In the genomic region with DNA sequence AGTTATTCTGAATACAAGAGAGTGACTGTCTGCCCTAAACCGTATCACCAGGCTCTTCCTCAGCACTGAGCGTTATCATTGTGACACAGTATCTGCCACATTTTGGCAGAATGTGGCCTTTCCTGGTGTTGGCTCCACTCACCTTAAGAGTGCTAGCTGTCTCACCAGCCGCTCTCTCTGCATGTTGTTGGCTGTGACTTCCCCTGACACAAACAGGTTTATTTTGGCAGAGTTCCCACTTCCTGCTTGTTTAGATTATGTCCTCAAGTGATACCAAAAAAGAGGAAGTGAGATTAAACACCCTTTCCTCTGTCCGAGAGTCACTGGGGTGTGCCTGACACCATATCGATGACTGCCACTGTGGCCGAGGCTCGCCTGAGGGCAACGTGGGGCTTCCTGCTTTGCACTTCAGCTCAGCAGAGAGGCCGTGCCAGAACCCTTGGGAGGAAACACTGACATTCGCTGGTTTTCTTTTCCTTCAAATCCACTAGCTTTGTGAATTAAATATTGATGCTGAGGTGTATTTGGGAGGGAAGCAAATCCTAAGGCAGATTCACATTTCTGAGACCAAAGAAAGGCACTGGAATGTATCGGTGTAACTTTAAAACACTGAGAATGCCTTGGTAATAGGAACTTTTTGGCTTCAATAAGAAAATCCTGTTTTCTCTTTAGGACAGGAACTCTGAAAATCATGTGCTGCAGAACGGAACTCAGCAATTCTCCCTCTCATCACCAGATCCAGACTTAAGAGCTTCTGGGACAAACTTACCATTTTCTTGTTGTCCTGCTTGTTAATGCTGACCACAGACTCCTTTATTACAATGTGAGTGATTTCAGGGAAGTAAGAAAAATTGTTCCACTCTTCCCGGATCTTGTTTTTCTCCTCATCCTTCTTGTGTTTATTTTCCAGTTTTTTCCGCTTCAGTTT, we compare ENCODE assay signal across 1 cellular context.
TF ChIP-seq lines count a peak whose summit lies in the region.

No MANE protein-coding gene starts in this region.

TF ChIP-seq in GM12878, 131 proteins besides CTCF, POLR2A, EP300 and RAD21 (continued from another document):
- no peak for TF ChIP-seq CEBPB (IDR thresholded peaks at IDR 0.05; ENCODE audit: borderline replicate concordance in 1 of 2, low read depth in 2 of 2, low read length in 2 of 2)
- peak in 1 of 2 experiments; percentile 99; a peak in 2 of 4 replicates for TF ChIP-seq ETV6 (conservative IDR thresholded peaks at IDR 0.05 in 1 of 2, IDR thresholded peaks at IDR 0.05 in 1 of 2; ENCODE audit: borderline replicate concordance in 1 of 2, low read depth in 1 of 2)
- TF ChIP-seq, protein P1, sequence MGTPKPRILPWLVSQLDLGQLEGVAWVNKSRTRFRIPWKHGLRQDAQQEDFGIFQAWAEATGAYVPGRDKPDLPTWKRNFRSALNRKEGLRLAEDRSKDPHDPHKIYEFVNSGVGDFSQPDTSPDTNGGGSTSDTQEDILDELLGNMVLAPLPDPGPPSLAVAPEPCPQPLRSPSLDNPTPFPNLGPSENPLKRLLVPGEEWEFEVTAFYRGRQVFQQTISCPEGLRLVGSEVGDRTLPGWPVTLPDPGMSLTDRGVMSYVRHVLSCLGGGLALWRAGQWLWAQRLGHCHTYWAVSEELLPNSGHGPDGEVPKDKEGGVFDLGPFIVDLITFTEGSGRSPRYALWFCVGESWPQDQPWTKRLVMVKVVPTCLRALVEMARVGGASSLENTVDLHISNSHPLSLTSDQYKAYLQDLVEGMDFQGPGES (IDR thresholded peaks at IDR 0.05), result no peak
- peak; percentile 72; the same call in 1 of the 2 replicates for TF ChIP-seq ZBED1 (IDR thresholded peaks at IDR 0.05; ENCODE audit: borderline replicate concordance)
- TF ChIP-seq TCF7 (IDR thresholded peaks at IDR 0.05; ENCODE audit: borderline replicate concordance), result no peak
- TF ChIP-seq IRF4 (IDR thresholded peaks at IDR 0.05; ENCODE audit: low read depth, low read length), result peak; percentile 92
- TF ChIP-seq, protein P2, sequence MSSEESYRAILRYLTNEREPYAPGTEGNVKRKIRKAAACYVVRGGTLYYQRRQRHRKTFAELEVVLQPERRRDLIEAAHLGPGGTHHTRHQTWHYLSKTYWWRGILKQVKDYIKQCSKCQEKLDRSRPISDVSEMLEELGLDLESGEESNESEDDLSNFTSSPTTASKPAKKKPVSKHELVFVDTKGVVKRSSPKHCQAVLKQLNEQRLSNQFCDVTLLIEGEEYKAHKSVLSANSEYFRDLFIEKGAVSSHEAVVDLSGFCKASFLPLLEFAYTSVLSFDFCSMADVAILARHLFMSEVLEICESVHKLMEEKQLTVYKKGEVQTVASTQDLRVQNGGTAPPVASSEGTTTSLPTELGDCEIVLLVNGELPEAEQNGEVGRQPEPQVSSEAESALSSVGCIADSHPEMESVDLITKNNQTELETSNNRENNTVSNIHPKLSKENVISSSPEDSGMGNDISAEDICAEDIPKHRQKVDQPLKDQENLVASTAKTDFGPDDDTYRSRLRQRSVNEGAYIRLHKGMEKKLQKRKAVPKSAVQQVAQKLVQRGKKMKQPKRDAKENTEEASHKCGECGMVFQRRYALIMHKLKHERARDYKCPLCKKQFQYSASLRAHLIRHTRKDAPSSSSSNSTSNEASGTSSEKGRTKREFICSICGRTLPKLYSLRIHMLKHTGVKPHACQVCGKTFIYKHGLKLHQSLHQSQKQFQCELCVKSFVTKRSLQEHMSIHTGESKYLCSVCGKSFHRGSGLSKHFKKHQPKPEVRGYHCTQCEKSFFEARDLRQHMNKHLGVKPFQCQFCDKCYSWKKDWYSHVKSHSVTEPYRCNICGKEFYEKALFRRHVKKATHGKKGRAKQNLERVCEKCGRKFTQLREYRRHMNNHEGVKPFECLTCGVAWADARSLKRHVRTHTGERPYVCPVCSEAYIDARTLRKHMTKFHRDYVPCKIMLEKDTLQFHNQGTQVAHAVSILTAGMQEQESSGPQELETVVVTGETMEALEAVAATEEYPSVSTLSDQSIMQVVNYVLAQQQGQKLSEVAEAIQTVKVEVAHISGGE (CRISPR knock-in tag; IDR thresholded peaks at IDR 0.05), result no peak
- no peak for TF ChIP-seq ESRRA (IDR thresholded peaks at IDR 0.05; ENCODE audit: low read length)
- TF ChIP-seq CHD4 (IDR thresholded peaks at IDR 0.05), result no peak
- TF ChIP-seq CHD1 (IDR thresholded peaks at IDR 0.05; ENCODE audit: low read depth, low read length), result no peak
- TF ChIP-seq, protein P3, sequence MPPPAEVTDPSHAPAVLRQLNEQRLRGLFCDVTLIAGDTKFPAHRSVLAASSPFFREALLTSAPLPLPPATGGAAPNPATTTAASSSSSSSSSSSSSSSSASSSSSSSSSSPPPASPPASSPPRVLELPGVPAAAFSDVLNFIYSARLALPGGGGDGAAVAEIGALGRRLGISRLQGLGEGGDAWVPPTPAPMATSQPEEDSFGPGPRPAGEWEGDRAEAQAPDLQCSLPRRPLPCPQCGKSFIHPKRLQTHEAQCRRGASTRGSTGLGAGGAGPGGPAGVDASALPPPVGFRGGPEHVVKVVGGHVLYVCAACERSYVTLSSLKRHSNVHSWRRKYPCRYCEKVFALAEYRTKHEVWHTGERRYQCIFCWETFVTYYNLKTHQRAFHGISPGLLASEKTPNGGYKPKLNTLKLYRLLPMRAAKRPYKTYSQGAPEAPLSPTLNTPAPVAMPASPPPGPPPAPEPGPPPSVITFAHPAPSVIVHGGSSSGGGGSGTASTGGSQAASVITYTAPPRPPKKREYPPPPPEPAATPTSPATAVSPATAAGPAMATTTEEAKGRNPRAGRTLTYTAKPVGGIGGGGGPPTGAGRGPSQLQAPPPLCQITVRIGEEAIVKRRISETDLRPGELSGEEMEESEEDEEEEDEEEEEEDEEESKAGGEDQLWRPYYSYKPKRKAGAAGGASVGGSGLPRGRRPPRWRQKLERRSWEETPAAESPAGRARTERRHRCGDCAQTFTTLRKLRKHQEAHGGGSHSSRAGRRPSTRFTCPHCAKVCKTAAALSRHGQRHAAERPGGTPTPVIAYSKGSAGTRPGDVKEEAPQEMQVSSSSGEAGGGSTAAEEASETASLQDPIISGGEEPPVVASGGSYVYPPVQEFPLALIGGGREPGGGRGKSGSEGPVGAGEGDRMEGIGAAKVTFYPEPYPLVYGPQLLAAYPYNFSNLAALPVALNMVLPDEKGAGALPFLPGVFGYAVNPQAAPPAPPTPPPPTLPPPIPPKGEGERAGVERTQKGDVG (CRISPR knock-in tag; IDR thresholded peaks at IDR 0.05), result no peak
- TF ChIP-seq, protein P4, sequence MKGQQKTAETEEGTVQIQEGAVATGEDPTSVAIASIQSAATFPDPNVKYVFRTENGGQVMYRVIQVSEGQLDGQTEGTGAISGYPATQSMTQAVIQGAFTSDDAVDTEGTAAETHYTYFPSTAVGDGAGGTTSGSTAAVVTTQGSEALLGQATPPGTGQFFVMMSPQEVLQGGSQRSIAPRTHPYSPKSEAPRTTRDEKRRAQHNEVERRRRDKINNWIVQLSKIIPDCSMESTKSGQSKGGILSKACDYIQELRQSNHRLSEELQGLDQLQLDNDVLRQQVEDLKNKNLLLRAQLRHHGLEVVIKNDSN (IDR thresholded peaks at IDR 0.05; ENCODE audit: borderline replicate concordance, extremely low read length, insufficient read depth, low read depth, low read length), result no peak
- TF ChIP-seq ZSCAN29 (IDR thresholded peaks at IDR 0.05), result 0 out of 2 replicates have a peak, but pooled peaks have one; percentile 62
- TF ChIP-seq RAD51 (IDR thresholded peaks at IDR 0.05), result 0 out of 2 replicates have a peak, but pooled peaks have one; percentile 41
- no peak for TF ChIP-seq SIN3A (IDR thresholded peaks at IDR 0.05; ENCODE audit: low read depth, low read length)
- no peak for TF ChIP-seq ZZZ3 (IDR thresholded peaks at IDR 0.05; ENCODE audit: control insufficient read depth, insufficient read length, low read depth)
